In genomic region chr3:49553690-49554634, GRCh38 we compare ENCODE assay signal across 8 cellular contexts. TPM values are rescaled to one million over a fixed set of nuclear protein-coding genes. Genes with fewer than 3 reads are reported as not detected.
DNase-seq lines count a peak whose midpoint lies in the region; ATAC-seq and TF ChIP-seq lines count a peak whose summit lies in the region.

Gene BSN (plus strand): TSS chr3:49554477. CDS start chr3:49554603, 126 bp downstream.

- peak; percentile 58 to 84 for DNase-seq in NCI-H187 (lab: John Stamatoyannopoulos, UW)
- peak; percentile 56 for DNase-seq in T-helper 9 cell
- peak; percentile 61 for DNase-seq in astrocyte of the cerebellum (ENCODE audit: low read depth)
- DNase-seq in hepatic stellate cell (ENCODE audit: low spot score): peak; percentile 99
- DNase-seq in retina: peak; percentile 97
- peak; percentile 94 to 97 for DNase-seq in aorta

- no peak for TF ChIP-seq CTCF in astrocyte of the cerebellum (IDR thresholded peaks at IDR 0.05; ENCODE audit: low read depth, low read length, missing control alignments)

- peak; percentile 87 for ATAC-seq in HG02885 (IDR thresholded peaks at IDR 0.05; ENCODE audit: poor library complexity, unreplicated experiment)
- ATAC-seq in aorta (ENCODE audit: low FRiP score): peak; percentile 97

- H3K27me3 ChIP-seq in aorta (ENCODE audit: control insufficient read depth in 1 of 2, insufficient read depth in 2 of 2, low read length in 1 of 2): no peaks in the 10 kb centered on the region

- intact Hi-C loops in aorta (cut with DNase I): loop anchor here in 1 of 2 donors (5.0 kb wide), 1 partner anchor 118 kb away; the partner anchor contains the start of gene APEH

- in situ Hi-C loops in astrocyte of the cerebellum (cut with HindIII; ENCODE audit: low sequenced_read_pairs): no loop called here

- H3K4me3 ChIP-seq in astrocyte of the cerebellum (ENCODE audit: low read depth, low read length) (peak within 1 kb of the TSS; percentile 60), aorta (ENCODE audit: low read length in 2 of 2) (peak within 1 kb of the TSS; percentile 9 to 60)

- no peaks in the 10 kb centered on the region for H3K36me3 ChIP-seq in aorta (ENCODE audit: control insufficient read depth in 1 of 2, insufficient read depth in 2 of 2, low read length in 1 of 2)

- WGBS in aorta, 2 donors: 3 to 4% methylated on average over 46 to 77 of the region's 77 CpGs

- peaks cover 0 to 3% of the 10 kb centered on the region in 2 donors for H3K4me1 ChIP-seq in aorta (ENCODE audit: control insufficient read depth in 1 of 2, insufficient read depth in 2 of 2, low read length in 2 of 2)

- H3K27ac ChIP-seq in aorta (ENCODE audit: low read depth in 1 of 2, low read length in 2 of 2): no peak within 1 kb of the TSS

- no peaks in the 10 kb centered on the region for H3K9me3 ChIP-seq in aorta (ENCODE audit: control insufficient read depth, low read length)

- TF ChIP-seq POLR2A in GM15510 (IDR thresholded peaks at IDR 0.05; ENCODE audit: borderline replicate concordance, extremely low read depth, insufficient read length): peak; percentile 46

RNA-seq across cellular contexts. Expression of gene BSN, which starts in this region (rescaled TPM):
- under 1 TPM; 0.42 to 0.75 TPM for total RNA-seq in aorta
- under 1 TPM in 1 of 2 donors, not detected in 1; 0.08 TPM for polyA plus RNA-seq in aorta

Comparison
In these comparisons a context has a peak if more than half of its experiments do, and no peak if none do; other contexts are left out.
1. Peak in DNase-seq, ATAC-seq and H3K4me3 ChIP-seq in aorta; RNA of the gene not detected or under 1 TPM.